Comparison of ENCODE assay signal across 13 cellular contexts in genomic region chrX:17361620-17362019, GRCh38. TPM values are rescaled to one million over a fixed set of nuclear protein-coding genes. Genes with fewer than 3 reads are reported as not detected.
DNase-seq lines count a peak whose midpoint lies in the region; ATAC-seq, FAIRE-seq and TF ChIP-seq lines count a peak whose summit lies in the region.
"Had no signal": no experiment of that assay in that cellular context is flagged by ENCODE, and none has a peak within 500 bp of the region (broad histone marks: within the 10 kb centered on the region; RNA-seq: fewer than 3 reads in every experiment).

No MANE protein-coding gene starts in this region.

- no peaks in the 10 kb centered on the region for H3K9me2 ChIP-seq in SK-N-SH

- H2AFZ ChIP-seq in SK-N-SH (ENCODE audit: low read depth) (no peak overlapping the region), keratinocyte (ENCODE audit: control insufficient read depth, low read length) (no peak overlapping the region)

- no peak overlapping the region for H3K4me3 ChIP-seq in GM12875 (ENCODE audit: low read depth, low read length)
- H3K4me3 ChIP-seq in SK-N-SH (ENCODE audit: low read depth in 2 of 2, low read length in 1 of 2), result peak overlapping the region in 1 of 2 experiments; percentile 26; a peak in 1 of 4 replicates
- H3K4me3 ChIP-seq in keratinocyte (ENCODE audit: control insufficient read depth in 2 of 3, extremely low read depth in 1 of 3, insufficient read depth in 2 of 3, low read depth in 1 of 3, low read length in 3 of 3), result no peak overlapping the region
- H3K4me3 ChIP-seq in psoas muscle, result no peak overlapping the region
- H3K4me3 ChIP-seq: thoracic aorta had no signal

- no peak for FAIRE-seq in keratinocyte (lab: Jason Lieb, UNC)

- H3K36me3 ChIP-seq in SK-N-SH (replicated peaks in 1 of 2; ENCODE audit: control insufficient read depth in 1 of 2, insufficient read depth in 2 of 2, low read length in 1 of 2) (no peaks in the 10 kb centered on the region), keratinocyte (ENCODE audit: control insufficient read depth in 2 of 2, extremely low read depth in 1 of 2, insufficient read depth in 2 of 2, low read length in 2 of 2) (no peaks in the 10 kb centered on the region), psoas muscle (ENCODE audit: insufficient read depth in 1 of 2, low read depth in 1 of 2) (no peaks in the 10 kb centered on the region)
- H3K36me3 ChIP-seq: thoracic aorta had no signal

- no peaks in the 10 kb centered on the region for H4K20me1 ChIP-seq in SK-N-SH (ENCODE audit: insufficient read depth)
- H4K20me1 ChIP-seq in keratinocyte (ENCODE audit: control insufficient read depth, extremely low read depth, insufficient read depth, low read length), result no peaks in the 10 kb centered on the region

- POLR2A ChIA-PET in SK-N-SH (lab: Yijun Ruan, JAX), result no interaction called here

- H3K27ac ChIP-seq in SK-N-SH (ENCODE audit: low read depth in 2 of 2, low read length in 1 of 2), result no peak overlapping the region
- no peak overlapping the region for H3K27ac ChIP-seq in keratinocyte (ENCODE audit: control insufficient read depth, insufficient read depth, low read length)
- no peak overlapping the region for H3K27ac ChIP-seq in psoas muscle
- H3K27ac ChIP-seq: HL-60, thoracic aorta had no signal

- no peak for TF ChIP-seq RAD21 in SK-N-SH (IDR thresholded peaks at IDR 0.05; ENCODE audit: low read length)

- TF ChIP-seq EP300 in SK-N-SH (IDR thresholded peaks at IDR 0.05; ENCODE audit: borderline replicate concordance in 1 of 2, low read depth in 1 of 2, low read length in 1 of 2), result no peak

- dilution Hi-C loops in keratinocyte (cut with MboI; ENCODE audit: extremely low pct_ligation_motif_present, low sequenced_read_pairs), result no loop called here

- H3F3A ChIP-seq in SK-N-SH (replicated peaks; ENCODE audit: insufficient read depth), result peaks cover 3% of the 10 kb centered on the region

- H3K27me3 ChIP-seq in SK-N-SH (ENCODE audit: insufficient read depth) (no peaks in the 10 kb centered on the region), keratinocyte (ENCODE audit: control insufficient read depth, extremely low read depth, insufficient read depth, low read length) (no peaks in the 10 kb centered on the region), psoas muscle (ENCODE audit: insufficient read depth in 3 of 3, low read length in 2 of 3) (no peaks in the 10 kb centered on the region)

- H3K79me2 ChIP-seq in SK-N-SH (ENCODE audit: insufficient read depth), result no peaks in the 10 kb centered on the region
- H3K79me2 ChIP-seq in keratinocyte (ENCODE audit: control insufficient read depth, insufficient read depth, low read length), result no peaks in the 10 kb centered on the region

- H3K4me1 ChIP-seq in SK-N-SH (ENCODE audit: control insufficient read depth in 1 of 2, insufficient read depth in 2 of 2, low read depth in 1 of 2, low read length in 1 of 2), result peaks cover 0 to 10% of the 10 kb centered on the region in 2 experiments; a peak in 1 of 4 replicates
- peaks cover 12% of the 10 kb centered on the region for H3K4me1 ChIP-seq in keratinocyte (ENCODE audit: control insufficient read depth, extremely low read depth, insufficient read depth, low read length)
- no peaks in the 10 kb centered on the region for H3K4me1 ChIP-seq in psoas muscle

- H3K9me3 ChIP-seq in SK-N-SH (no peaks in the 10 kb centered on the region), keratinocyte (ENCODE audit: control insufficient read depth, low read depth, low read length) (no peaks in the 10 kb centered on the region), psoas muscle (no peaks in the 10 kb centered on the region)
- H3K9me3 ChIP-seq: thoracic aorta had no signal

- peak; percentile 21; the same call in 1 of the 2 replicates for TF ChIP-seq CTCF in GM12875 (IDR thresholded peaks at IDR 0.05; ENCODE audit: borderline replicate concordance, insufficient read depth, low read depth, low read length)
- TF ChIP-seq CTCF in SK-N-SH (IDR thresholded peaks at IDR 0.05), result peak; percentile 59
- TF ChIP-seq CTCF in keratinocyte (optimal IDR thresholded peaks at IDR 0.05 in 1 of 3, IDR thresholded peaks at IDR 0.05 in 1 of 3, conservative IDR thresholded peaks at IDR 0.05 in 1 of 3; ENCODE audit: extremely low read depth in 1 of 3, insufficient read depth in 2 of 3, low read length in 3 of 3), result peak; percentile 11 to 25 (median 20)
- no peak for TF ChIP-seq CTCF in psoas muscle (IDR thresholded peaks at IDR 0.05)

- no peak overlapping the region for H3K4me2 ChIP-seq in SK-N-SH
- H3K4me2 ChIP-seq in keratinocyte (ENCODE audit: control insufficient read depth, extremely low read depth, insufficient read depth, low read depth, low read length), result no peak overlapping the region

- no peaks in the 10 kb centered on the region for H3K9me1 ChIP-seq in keratinocyte (ENCODE audit: control insufficient read depth, extremely low read depth, insufficient read depth, low read length)

- no peak for ATAC-seq in GM21526 (IDR thresholded peaks at IDR 0.05; ENCODE audit: low FRiP score, unreplicated experiment)
- ATAC-seq in psoas muscle, result no peak
- no peak for ATAC-seq in HG02571 (IDR thresholded peaks at IDR 0.05; ENCODE audit: unreplicated experiment)

- H3K9ac ChIP-seq in SK-N-SH, result no peak overlapping the region
- no peak overlapping the region for H3K9ac ChIP-seq in keratinocyte (ENCODE audit: control insufficient read depth, extremely low read depth, insufficient read depth, low read length)

- 33% methylated on average over 12 of the region's 14 CpGs for WGBS in SK-N-SH (ENCODE audit: low lambda C conversion rate)
- 54 to 68% (median 63%) methylated on average over 14 of the region's 14 CpGs for WGBS in psoas muscle, 3 donors

- DNase-seq in DMS 273 (lab: John Stamatoyannopoulos, UW; ENCODE audit: unreplicated experiment) (peak; percentile 75), DMS 273 treated with DMSO at 0.1 percent for 48 hours (lab: John Stamatoyannopoulos, UW) (no peak), SK-N-SH (peak; percentile 44), keratinocyte (ENCODE audit: low read depth, low spot score) (no peak), psoas muscle (no peak)
- DNase-seq: 8988T, amygdala, NCI-H510A had no signal

- CTCF ChIA-PET in SK-N-SH (lab: Yijun Ruan, JAX), result interaction anchor here (0.7 to 1.6 kb wide), 6 partner anchors 9 to 218 kb away, joined by 3 to 5 read pairs (median 4); no protein-coding TSS in a partner anchor

- intact Hi-C loops in psoas muscle (cut with DNase I), result no loop called here

TF ChIP-seq in SK-N-SH, 30 proteins besides CTCF, POLR2A, EP300 and RAD21:
- TF ChIP-seq MXI1 (IDR thresholded peaks at IDR 0.05; ENCODE audit: low read depth, low read length) (no peak), PBX3 (IDR thresholded peaks at IDR 0.05) (no peak), USF1 (IDR thresholded peaks at IDR 0.05; ENCODE audit: borderline replicate concordance, low read depth) (peak; percentile 32; the same call in 1 of the 2 replicates)

RNA-seq across cellular contexts. Expression of gene NHS, which starts 13.4 kb away (rescaled TPM):
- polyA plus RNA-seq in SK-N-SH (2012; rRNA removed) (1.0 and 1.2 TPM in 2 replicates), keratinocyte (3.6 to 5.4 TPM (median 3.7 TPM) in 3 replicates), psoas muscle (under 1 TPM; 0.04 to 0.09 (median 0.08) TPM)
- 0.82 and 0.84 TPM in 2 replicates for polyA plus RNA-seq in SK-N-SH (2012; cell fraction: cytosol; rRNA removed)
- 2.7 and 3.6 TPM in 2 replicates for polyA plus RNA-seq in SK-N-SH (2012; cell fraction: nucleus; rRNA removed)
- polyA plus RNA-seq in keratinocyte (2011; ENCODE audit: low read depth), result 3.3 TPM
- 1.8 and 2.3 TPM in 2 replicates for polyA plus RNA-seq in keratinocyte (2011; cell fraction: cytosol; rRNA removed)
- polyA plus RNA-seq in keratinocyte (2011; cell fraction: nucleus; rRNA removed), result 11.5 and 12.4 TPM in 2 replicates
- 2.5 and 5.1 TPM in 2 replicates for polyA plus RNA-seq in keratinocyte (2012; ENCODE audit: low replicate concordance)
- polyA minus RNA-seq in keratinocyte, result 6.2 to 10.9 TPM (median 7.4 TPM) in 3 replicates
- 2.9 TPM for polyA minus RNA-seq in keratinocyte (2011; cell fraction: cytosol; rRNA and poly(A)+ RNA removed)
- polyA minus RNA-seq in keratinocyte (2011; cell fraction: nucleus; rRNA and poly(A)+ RNA removed), result 7.9 and 14.3 TPM in 2 replicates
- total RNA-seq in psoas muscle, result 1 to 10 TPM in 1 of 4 donors, under 1 TPM in 3; 0.22 to 1.3 (median 0.37) TPM

Comparison
In these comparisons a context has a peak if more than half of its experiments do, and no peak if none do; other contexts are left out.
1. DNase-seq: peak in DMS 273 (single experiment) and SK-N-SH (single experiment); none in DMS 273 treated with DMSO at 0.1 percent for 48 hours (single experiment), keratinocyte (single experiment) and psoas muscle (0 of 2).